In the genomic region with DNA sequence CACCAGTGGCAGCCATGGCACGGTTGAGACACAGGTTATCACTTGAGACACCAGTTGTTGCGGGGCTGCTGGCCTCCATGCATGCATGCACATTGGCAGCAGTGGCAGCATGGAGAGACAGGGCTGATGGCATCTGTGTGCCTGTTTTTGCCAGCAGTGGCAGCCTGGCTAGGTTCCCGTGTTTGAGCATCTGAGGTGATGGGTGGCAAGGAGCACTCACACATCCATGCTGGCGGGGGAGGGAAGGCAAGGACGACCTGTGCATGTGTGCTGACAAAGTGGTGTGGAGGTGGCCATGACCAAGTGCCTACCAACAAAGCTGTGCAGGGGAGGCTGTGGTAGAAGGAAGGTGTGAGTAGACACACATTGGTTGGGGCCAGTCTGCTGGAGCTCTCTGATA, we compare ENCODE assay signal across 19 cellular contexts.
DNase-seq lines count a peak whose midpoint lies in the region; ATAC-seq, FAIRE-seq and TF ChIP-seq lines count a peak whose summit lies in the region.
"Had no signal": no experiment of that assay in that cellular context is flagged by ENCODE, and none has a peak within 500 bp of the region (broad histone marks: within the 10 kb centered on the region; RNA-seq: fewer than 3 reads in every experiment).

No MANE protein-coding gene starts in this region.

- CTCF ChIA-PET in H1 (lab: Charles Lee; ENCODE audit: partially characterized antibody): no interaction called here

- FAIRE-seq in H1 (lab: Jason Lieb, UNC): no peak
- FAIRE-seq: GM12892 had no signal

- peak overlapping the region; percentile 39; the same call in 1 of the 2 replicates for H2BK12ac ChIP-seq in H1 (ENCODE audit: low read depth, low read length)

- H3K18ac ChIP-seq in H1 (ENCODE audit: extremely low read depth, low read length): no peak overlapping the region

- H3K4me2 ChIP-seq in H1 (ENCODE audit: insufficient read depth in 1 of 2, low read depth in 2 of 2, low read length in 2 of 2): no peak overlapping the region

- 0 out of 2 replicates have a peak overlapping the region, but pooled peaks have one; percentile 44 for H2BK5ac ChIP-seq in H1 (ENCODE audit: low read depth, low read length)

- H3K27me3 ChIP-seq in H1 (replicated peaks in 1 of 4; ENCODE audit: control insufficient read depth in 3 of 4, extremely low read depth in 1 of 4, insufficient read depth in 3 of 4, low read length in 3 of 4): no peaks in the 10 kb centered on the region
- H3K27me3 ChIP-seq in aorta (ENCODE audit: control insufficient read depth in 1 of 2, insufficient read depth in 2 of 2, low read length in 1 of 2): no peaks in the 10 kb centered on the region
- no peaks in the 10 kb centered on the region for H3K27me3 ChIP-seq in upper lobe of right lung

- POLR2A ChIA-PET in H1 (lab: Charles Lee; ENCODE audit: partially characterized antibody): no interaction called here

- no peak overlapping the region for H3K56ac ChIP-seq in H1 (replicated peaks; ENCODE audit: insufficient read length, low read depth, low read length)

- H3K36me3 ChIP-seq in H1 (ENCODE audit: control insufficient read depth in 2 of 4, insufficient read depth in 4 of 4, low read length in 3 of 4) (no peaks in the 10 kb centered on the region), aorta (ENCODE audit: control insufficient read depth in 1 of 2, insufficient read depth in 2 of 2, low read length in 1 of 2) (no peaks in the 10 kb centered on the region), upper lobe of right lung (no peaks in the 10 kb centered on the region)

- H4K91ac ChIP-seq in H1 (replicated peaks; ENCODE audit: insufficient read length, low read length): peak overlapping the region; percentile 3

- peak overlapping the region; percentile 38 for H3K4ac ChIP-seq in H1 (replicated peaks; ENCODE audit: insufficient read length, low read depth, low read length)

- no peak for TF ChIP-seq RAD21 in H1 (IDR thresholded peaks at IDR 0.05 in 1 of 2, conservative IDR thresholded peaks at IDR 0.05 in 1 of 2; ENCODE audit: low read depth in 2 of 2, low read length in 2 of 2)

- H3K79me2 ChIP-seq in H1 (ENCODE audit: control insufficient read depth in 1 of 2, insufficient read depth in 2 of 2, low read length in 2 of 2): no peaks in the 10 kb centered on the region

- H2AFZ ChIP-seq in H1 (ENCODE audit: low read length): no peak overlapping the region

- H3K79me1 ChIP-seq in H1 (ENCODE audit: low read depth, low read length): no peaks in the 10 kb centered on the region

- intact Hi-C loops in aorta (cut with DNase I) (no loop called here), upper lobe of right lung (cut with DNase I) (no loop called here), head of caudate nucleus (cut with DNase I) (no loop called here)

- DNase-seq in DMS 273 (lab: John Stamatoyannopoulos, UW; ENCODE audit: unreplicated experiment) (peak; percentile 0), DMS 273 treated with DMSO at 0.1 percent for 48 hours (lab: John Stamatoyannopoulos, UW) (no peak), NCI-H1694 treated with DMSO at 0.1 percent for 48 hours (lab: John Stamatoyannopoulos, UW) (peak; percentile 33), H1 (ENCODE audit: low read depth in 1 of 2, low spot score in 2 of 2) (no peak), aorta (peak in 1 of 2 donors; percentile 61), upper lobe of right lung (no peak), head of caudate nucleus (no peak)
- no peak for DNase-seq in stimulated activated CD4-positive, alpha-beta T cell treated with anti-CD3 and anti-CD28 coated beads, Interleukin-1b, Interleukin-23, amount 100 ng/mL, for 48 hours
- DNase-seq: C1 segment of cervical spinal cord; Calu3; CD4-positive, alpha-beta T cell; DMS153; DND-41; GDM1; GOT3; HCEC 1CT; HFFc6 had no signal

- H2AK5ac ChIP-seq in H1 (ENCODE audit: low read depth, low read length): no peak overlapping the region

- TF ChIP-seq POLR2A in H1 (IDR thresholded peaks at IDR 0.05; ENCODE audit: control extremely low read depth in 1 of 2, low read depth in 2 of 2, low read length in 2 of 2): no peak

- H3K14ac ChIP-seq in H1 (ENCODE audit: insufficient read length): no peak overlapping the region

- no peak overlapping the region for H4K5ac ChIP-seq in H1 (ENCODE audit: insufficient read length, low read depth, low read length)

- no peaks in the 10 kb centered on the region for H3K4me1 ChIP-seq in H1 (replicated peaks in 1 of 4; ENCODE audit: control insufficient read depth in 3 of 4, insufficient read depth in 4 of 4, low read length in 3 of 4)
- H3K4me1 ChIP-seq in aorta (ENCODE audit: control insufficient read depth in 1 of 2, insufficient read depth in 2 of 2, low read length in 2 of 2): no peaks in the 10 kb centered on the region
- H3K4me1 ChIP-seq in upper lobe of right lung: no peaks in the 10 kb centered on the region

- no peak overlapping the region for H2BK20ac ChIP-seq in H1 (ENCODE audit: low read length)

- 0 out of 4 replicates have a peak, but pooled peaks cover 0 to 3% of the 10 kb centered on the region in 2 experiments for H3K9me3 ChIP-seq in H1 (ENCODE audit: insufficient read depth in 2 of 2, low read depth in 1 of 2, low read length in 1 of 2)
- H3K9me3 ChIP-seq in aorta (ENCODE audit: control insufficient read depth, low read length): no peaks in the 10 kb centered on the region
- H3K9me3 ChIP-seq in upper lobe of right lung: no peaks in the 10 kb centered on the region

- H3K9ac ChIP-seq in H1 (replicated peaks in 1 of 4; ENCODE audit: extremely low read depth in 1 of 4, low read depth in 3 of 4, low read length in 3 of 4): no peak overlapping the region

- 60% methylated on average over 5 of the region's 5 CpGs; no CpG with 5 or more reads in 1 of the 2 experiments for WGBS in H1 (ENCODE audit: extremely low coverage in 1 of 2, insufficient coverage in 1 of 2, insufficient read length in 1 of 2, insufficient replicate concordance in 2 of 2, low coverage in 1 of 2, low lambda C conversion rate in 2 of 2, missing lambda C conversion rate in 1 of 2), 2 experiments
- 70 to 93% methylated on average over 5 of the region's 5 CpGs for WGBS in aorta, 2 donors

- TF ChIP-seq CTCF in H1 (IDR thresholded peaks at IDR 0.05; ENCODE audit: control extremely low read depth in 1 of 3, insufficient read depth in 1 of 3, low read depth in 1 of 3, low read length in 3 of 3): no peak
- no peak for TF ChIP-seq CTCF in upper lobe of right lung (IDR thresholded peaks at IDR 0.05)

- TF ChIP-seq EP300 in H1 (IDR thresholded peaks at IDR 0.05; ENCODE audit: borderline replicate concordance in 1 of 2, low read depth in 2 of 2, low read length in 2 of 2): no peak

- no peak overlapping the region for H2BK120ac ChIP-seq in H1 (replicated peaks; ENCODE audit: low read depth, low read length)

- no peak overlapping the region for H3K27ac ChIP-seq in H1 (ENCODE audit: low read depth, low read length)
- H3K27ac ChIP-seq in aorta (ENCODE audit: low read depth in 1 of 2, low read length in 2 of 2): no peak overlapping the region
- H3K27ac ChIP-seq in upper lobe of right lung: no peak overlapping the region
- H3K27ac ChIP-seq: 22Rv1 had no signal

- no peak overlapping the region for H2BK15ac ChIP-seq in H1 (ENCODE audit: low read length)

- H3K23ac ChIP-seq in H1 (ENCODE audit: insufficient read length): no peak overlapping the region

- H4K20me1 ChIP-seq in H1 (replicated peaks in 1 of 2; ENCODE audit: control insufficient read depth in 1 of 2, insufficient read depth in 2 of 2, low read length in 2 of 2): no peaks in the 10 kb centered on the region

- no peaks in the 10 kb centered on the region for H3K23me2 ChIP-seq in H1 (ENCODE audit: low read depth, low read length)

- H4K8ac ChIP-seq in H1 (ENCODE audit: extremely low read depth, insufficient read depth, low read length): no peak overlapping the region; the same call in 1 of the 2 replicates

- ATAC-seq in aorta (ENCODE audit: low FRiP score): peak; percentile 38
- ATAC-seq in upper lobe of right lung: no peak

- H3K4me3 ChIP-seq in H1 (ENCODE audit: extremely low read depth in 1 of 4, insufficient read depth in 2 of 4, low read depth in 3 of 4, low read length in 4 of 4) (no peak overlapping the region), aorta (ENCODE audit: low read length in 2 of 2) (no peak overlapping the region), upper lobe of right lung (no peak overlapping the region)

TF ChIP-seq in H1, 55 proteins besides CTCF, POLR2A, EP300 and RAD21:
- TF ChIP-seq EGR1 (IDR thresholded peaks at IDR 0.05; ENCODE audit: borderline replicate concordance, low read depth, low read length) (no peak), SIX5 (IDR thresholded peaks at IDR 0.05; ENCODE audit: low read depth, low read length) (no peak), KDM1A (IDR thresholded peaks at IDR 0.05; ENCODE audit: borderline replicate concordance, low read length) (no peak), TEAD4 (IDR thresholded peaks at IDR 0.05; ENCODE audit: low read depth, low read length) (no peak), SIRT6 (IDR thresholded peaks at IDR 0.05; ENCODE audit: low read length) (no peak), HDAC2 (IDR thresholded peaks at IDR 0.05; ENCODE audit: borderline replicate concordance in 1 of 2, low read depth in 2 of 2, low read length in 2 of 2) (no peak), POU5F1 (IDR thresholded peaks at IDR 0.05; ENCODE audit: low read depth, low read length) (no peak), SP4 (IDR thresholded peaks at IDR 0.05; ENCODE audit: low read length) (no peak), KDM5A (IDR thresholded peaks at IDR 0.05; ENCODE audit: low read length) (no peak), BRCA1 (IDR thresholded peaks at IDR 0.05; ENCODE audit: low read depth, low read length) (no peak), GABPA (IDR thresholded peaks at IDR 0.05; ENCODE audit: borderline replicate concordance, insufficient read depth, low read length) (no peak), SP2 (IDR thresholded peaks at IDR 0.05; ENCODE audit: low read length) (no peak), YY1 (IDR thresholded peaks at IDR 0.05; ENCODE audit: low read depth, low read length) (no peak), TAF1 (IDR thresholded peaks at IDR 0.05; ENCODE audit: low read depth, low read length) (no peak), CBX5 (IDR thresholded peaks at IDR 0.05; ENCODE audit: low read depth, low read length) (no peak), RXRA (IDR thresholded peaks at IDR 0.05; ENCODE audit: insufficient read depth, low read depth, low read length) (no peak), TBP (IDR thresholded peaks at IDR 0.05; ENCODE audit: low read depth, low read length) (no peak), TCF12 (IDR thresholded peaks at IDR 0.05; ENCODE audit: low read depth, low read length) (no peak)
- TF ChIP-seq, protein P1, sequence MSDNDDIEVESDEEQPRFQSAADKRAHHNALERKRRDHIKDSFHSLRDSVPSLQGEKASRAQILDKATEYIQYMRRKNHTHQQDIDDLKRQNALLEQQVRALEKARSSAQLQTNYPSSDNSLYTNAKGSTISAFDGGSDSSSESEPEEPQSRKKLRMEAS (IDR thresholded peaks at IDR 0.05): no peak
TF ChIP-seq in H1: peak in this region for 0.

Comparison
In these comparisons a context has a peak if more than half of its experiments do, and no peak if none do; other contexts are left out.
1. DNase-seq: peak in DMS 273 (single experiment) and NCI-H1694 treated with DMSO at 0.1 percent for 48 hours (single experiment); none in DMS 273 treated with DMSO at 0.1 percent for 48 hours (single experiment), H1 (0 of 2), upper lobe of right lung (single experiment), stimulated activated CD4-positive, alpha-beta T cell treated with anti-CD3 and anti-CD28 coated beads, Interleukin-1b, Interleukin-23, amount 100 ng/mL, for 48 hours (single experiment) and head of caudate nucleus (0 of 42).